In genomic region chr11:122375687-122376399, GRCh38 we compare ENCODE assay signal across 15 cellular contexts.
A peak's percentile ranks its signal among the peaks of the same experiment; 100 is the strongest.
DNase-seq lines count a peak whose midpoint lies in the region; ATAC-seq, FAIRE-seq and TF ChIP-seq lines count a peak whose summit lies in the region.
"Had no signal": no experiment of that assay in that cellular context is flagged by ENCODE, and none has a peak within 500 bp of the region (broad histone marks: within the 10 kb centered on the region; RNA-seq: fewer than 3 reads in every experiment).

No MANE protein-coding gene starts in this region.

- DNase-seq in HFFc6 (peak; percentile 48), RPMI7951 (ENCODE audit: low read depth) (peak; percentile 81), myocyte (ENCODE audit: low read depth) (peak; percentile 47), DMS153 treated with DMSO at 0.1 percent for 48 hours (lab: John Stamatoyannopoulos, UW; ENCODE audit: unreplicated experiment) (no peak), GM19238 (ENCODE audit: insufficient read length, low spot score) (no peak), pancreas (no peak)
- DNase-seq: activated effector memory CD4-positive, alpha-beta T cell treated with anti-CD3 and anti-CD28 coated beads, Interleukin-2, amount 50 U/mL, for 16 hours; Calu3; left colon had no signal

- peaks cover 9% of the 10 kb centered on the region for H3K27me3 Mint-ChIP-seq in HFFc6 (ENCODE audit: insufficient read depth)

- no peaks in the 10 kb centered on the region for H3K27me3 ChIP-seq in pancreas

- H3K36me3 Mint-ChIP-seq in HFFc6 (ENCODE audit: low read depth), result no peaks in the 10 kb centered on the region

- peak; percentile 58 for ATAC-seq in GM18502 (IDR thresholded peaks at IDR 0.05; ENCODE audit: poor library complexity, unreplicated experiment)
- no peak for ATAC-seq in HG02938 (IDR thresholded peaks at IDR 0.05; ENCODE audit: unreplicated experiment)
- no peak for ATAC-seq in pancreas
- ATAC-seq: left colon, Right ventricle myocardium inferior, WTC11 had no signal

- no peak overlapping the region for H3K4me3 Mint-ChIP-seq in HFFc6
- H3K4me3 Mint-ChIP-seq: WTC11 had no signal

- no peak for FAIRE-seq in pancreas (lab: Jason Lieb, UNC)
- FAIRE-seq: colon, GM12891 had no signal

- TF ChIP-seq CTCF in HFFc6 (IDR thresholded peaks at IDR 0.05) (no peak), pancreas (IDR thresholded peaks at IDR 0.05) (no peak)

- H3K27ac Mint-ChIP-seq in HFFc6, result no peak overlapping the region
- H3K27ac Mint-ChIP-seq: WTC11 had no signal

- H3K9me3 Mint-ChIP-seq in HFFc6, result no peaks in the 10 kb centered on the region

- no peaks in the 10 kb centered on the region for H3K4me1 ChIP-seq in pancreas

- intact Hi-C loops in pancreas (cut with DNase I), result no loop called here

- H3K4me3 ChIP-seq in pancreas, result no peak overlapping the region

- H3K36me3 ChIP-seq in pancreas, result no peaks in the 10 kb centered on the region

- WGBS in pancreas, 2 donors, result 78 to 80% methylated on average over 4 of the region's 4 CpGs

- no peaks in the 10 kb centered on the region; the same call in 1 of the 2 replicates for H3K4me1 Mint-ChIP-seq in HFFc6 (ENCODE audit: low read depth)

- no peak overlapping the region for H3K27ac ChIP-seq in pancreas

- no peaks in the 10 kb centered on the region for H3K9me3 ChIP-seq in pancreas

Comparison
In these comparisons a context has a peak if more than half of its experiments do, and no peak if none do; other contexts are left out.
1. DNase-seq: peak in HFFc6 (single experiment), RPMI7951 (single experiment) and myocyte (single experiment); none in DMS153 treated with DMSO at 0.1 percent for 48 hours (single experiment), GM19238 (single experiment) and pancreas (0 of 6).